In genomic region chr18:53944721-53945120, GRCh38 we compare ENCODE assay signal across 16 cellular contexts.
A peak's percentile ranks its signal among the peaks of the same experiment; 100 is the strongest.
DNase-seq lines count a peak whose midpoint lies in the region; ATAC-seq and TF ChIP-seq lines count a peak whose summit lies in the region.
"Had no signal": no experiment of that assay in that cellular context is flagged by ENCODE, and none has a peak within 500 bp of the region (broad histone marks: within the 10 kb centered on the region; RNA-seq: fewer than 3 reads in every experiment).

No MANE protein-coding gene starts in this region.

- H3K9me3 Mint-ChIP-seq in activated naive CD8-positive, alpha-beta T cell treated with anti-CD3 and anti-CD28 coated beads, Interleukin-2, amount 10 ng/mL, durations not matched to agents 7 days and 5 days: peaks cover 3% of the 10 kb centered on the region
- H3K9me3 Mint-ChIP-seq in activated naive CD8-positive, alpha-beta T cell treated with anti-CD3 and anti-CD28 coated beads for 36 hours: peaks cover 5% of the 10 kb centered on the region

- DNase-seq in activated naive CD8-positive, alpha-beta T cell treated with anti-CD3 and anti-CD28 coated beads, Interleukin-2, amount 10 ng/mL, durations not matched to agents 7 days and 5 days: peak; percentile 25
- DNase-seq in activated naive CD8-positive, alpha-beta T cell treated with anti-CD3 and anti-CD28 coated beads for 36 hours: no peak
- DNase-seq in NB4 (ENCODE audit: low read depth): peak; percentile 18
- DNase-seq: activated T-cell treated with anti-CD3 and anti-CD28 coated beads, Interleukin-2, amount 50 U/mL, for 4 hours; BE2C; DMS153; left cardiac atrium; NCI-H345; SJCRH30 had no signal

- ATAC-seq in activated naive CD8-positive, alpha-beta T cell treated with anti-CD3 and anti-CD28 coated beads, Interleukin-2, amount 10 ng/mL, durations not matched to agents 7 days and 5 days (ENCODE audit: low read depth): no peak
- ATAC-seq in esophagus mucosa (peak; percentile 13), HG02884 (IDR thresholded peaks at IDR 0.05; ENCODE audit: unreplicated experiment) (no peak), GM19351 (IDR thresholded peaks at IDR 0.05; ENCODE audit: unreplicated experiment) (no peak), HG03108 (IDR thresholded peaks at IDR 0.05; ENCODE audit: unreplicated experiment) (no peak)
- ATAC-seq: activated CD4-positive, CD25-positive, alpha-beta regulatory T cell treated with anti-CD3 and anti-CD28 coated beads, Interleukin-2, amount 50 U/mL, for 24 hours; activated T-cell treated with anti-CD3 and anti-CD28 coated beads, Interleukin-2, amount 50 U/mL, for 4 hours; left cardiac atrium had no signal

- no peak overlapping the region for H3K27ac Mint-ChIP-seq in activated naive CD8-positive, alpha-beta T cell treated with anti-CD3 and anti-CD28 coated beads, Interleukin-2, amount 10 ng/mL, durations not matched to agents 7 days and 5 days
- H3K27ac Mint-ChIP-seq in activated naive CD8-positive, alpha-beta T cell treated with anti-CD3 and anti-CD28 coated beads for 36 hours: no peak overlapping the region

- no peak overlapping the region for H3K4me3 ChIP-seq in NB4 (ENCODE audit: low read depth, low read length)
- H3K4me3 ChIP-seq: cardiac muscle cell, hepatocyte, SJCRH30 had no signal

- no peak overlapping the region for H3K4me3 Mint-ChIP-seq in activated naive CD8-positive, alpha-beta T cell treated with anti-CD3 and anti-CD28 coated beads, Interleukin-2, amount 10 ng/mL, durations not matched to agents 7 days and 5 days
- H3K4me3 Mint-ChIP-seq in activated naive CD8-positive, alpha-beta T cell treated with anti-CD3 and anti-CD28 coated beads for 36 hours: no peak overlapping the region
- H3K4me3 Mint-ChIP-seq: activated T-cell treated with anti-CD3 and anti-CD28 coated beads, Interleukin-2, amount 50 U/mL, for 4 hours had no signal

- POLR2A ChIA-PET in activated naive CD8-positive, alpha-beta T cell treated with anti-CD3 and anti-CD28 coated beads, Interleukin-2, amount 10 ng/mL, durations not matched to agents 7 days and 5 days (lab: Charles Lee): no interaction called here

- no peaks in the 10 kb centered on the region for H3K27me3 Mint-ChIP-seq in activated naive CD8-positive, alpha-beta T cell treated with anti-CD3 and anti-CD28 coated beads, Interleukin-2, amount 10 ng/mL, durations not matched to agents 7 days and 5 days
- no peaks in the 10 kb centered on the region for H3K27me3 Mint-ChIP-seq in activated naive CD8-positive, alpha-beta T cell treated with anti-CD3 and anti-CD28 coated beads for 36 hours

- no peaks in the 10 kb centered on the region for H3K36me3 Mint-ChIP-seq in activated naive CD8-positive, alpha-beta T cell treated with anti-CD3 and anti-CD28 coated beads, Interleukin-2, amount 10 ng/mL, durations not matched to agents 7 days and 5 days
- no peaks in the 10 kb centered on the region for H3K36me3 Mint-ChIP-seq in activated naive CD8-positive, alpha-beta T cell treated with anti-CD3 and anti-CD28 coated beads for 36 hours

- TF ChIP-seq POLR2A in NB4 (IDR thresholded peaks at IDR 0.05; ENCODE audit: extremely low read depth, insufficient read length): no peak

- H3K4me1 Mint-ChIP-seq in activated naive CD8-positive, alpha-beta T cell treated with anti-CD3 and anti-CD28 coated beads, Interleukin-2, amount 10 ng/mL, durations not matched to agents 7 days and 5 days: no peaks in the 10 kb centered on the region
- no peaks in the 10 kb centered on the region for H3K4me1 Mint-ChIP-seq in activated naive CD8-positive, alpha-beta T cell treated with anti-CD3 and anti-CD28 coated beads for 36 hours

- no peak for TF ChIP-seq CTCF in NB4 (IDR thresholded peaks at IDR 0.05; ENCODE audit: low read depth, low read length)
